ENCODE assay signal across 10 cellular contexts in the genomic region with DNA sequence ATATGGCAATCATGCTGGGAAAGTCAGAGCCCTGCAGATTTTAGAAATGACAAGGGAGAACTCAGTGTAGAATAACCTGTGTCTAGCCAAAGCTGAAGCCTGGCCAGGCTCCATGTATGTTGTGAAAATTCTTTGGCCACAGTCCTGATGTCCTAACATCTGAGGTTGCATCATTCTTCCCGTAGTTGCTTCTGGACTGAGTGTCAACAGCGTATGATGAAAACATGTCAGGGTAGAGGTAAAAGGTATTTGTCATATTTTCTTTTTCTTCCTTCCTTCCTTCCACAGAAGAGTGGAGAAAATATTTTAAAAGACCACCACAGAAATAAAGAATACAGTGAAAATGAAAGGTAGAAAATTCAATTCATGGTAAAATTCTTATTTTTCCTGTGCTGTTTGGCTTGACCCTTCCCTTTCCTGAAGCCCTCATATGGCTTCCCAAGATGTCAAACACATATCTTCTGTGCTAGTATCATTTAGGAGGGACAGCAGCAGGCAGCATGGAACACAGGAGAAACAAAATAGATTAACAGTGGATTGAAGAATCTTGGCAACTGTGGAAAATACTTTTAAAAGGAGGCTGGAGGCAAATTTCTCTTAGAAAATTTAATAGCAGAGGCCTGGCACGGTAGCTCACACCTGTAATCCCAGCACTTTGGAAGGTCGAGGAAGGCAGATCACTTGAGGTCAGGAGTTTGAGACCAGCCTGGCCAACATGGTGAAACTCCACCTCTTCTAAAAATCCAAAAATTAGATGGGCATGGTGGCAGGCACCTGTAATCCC. TPM values are rescaled to one million over a fixed set of nuclear protein-coding genes. Genes with fewer than 3 reads are reported as not detected.
DNase-seq lines count a peak whose midpoint lies in the region; ATAC-seq and TF ChIP-seq lines count a peak whose summit lies in the region.
"Had no signal": no experiment of that assay in that cellular context is flagged by ENCODE, and none has a peak within 500 bp of the region (broad histone marks: within the 10 kb centered on the region; RNA-seq: fewer than 3 reads in every experiment).

No MANE protein-coding gene starts in this region.

- DNase-seq in H4 (ENCODE audit: low spot score) (peak; percentile 77), WTC11 (ENCODE audit: low spot score) (no peak), left ventricle myocardium inferior (peak; percentile 72), spleen (no peak), DMS79 (lab: John Stamatoyannopoulos, UW) (no peak), inferior parietal cortex (ENCODE audit: extremely low spot score) (no peak), NCI-H1436 treated with DMSO at 0.1 percent for 48 hours (lab: John Stamatoyannopoulos, UW) (no peak)
- DNase-seq: effector CD8-positive, alpha-beta T cell had no signal

- CTCF ChIA-PET in WTC11 (lab: Charles Lee): no interaction called here

- no peak for TF ChIP-seq POLR2A in spleen (IDR thresholded peaks at IDR 0.05)

- no peak for TF ChIP-seq CTCF in WTC11 (IDR thresholded peaks at IDR 0.05)
- TF ChIP-seq CTCF in left ventricle myocardium inferior (IDR thresholded peaks at IDR 0.05; ENCODE audit: borderline replicate concordance): no peak
- TF ChIP-seq CTCF in spleen (IDR thresholded peaks at IDR 0.05 in 8 of 11, conservative IDR thresholded peaks at IDR 0.05 in 3 of 11): no peak

- peak overlapping the region; percentile 81 for H3K27ac ChIP-seq in left ventricle myocardium inferior (replicated peaks)
- H3K27ac ChIP-seq in spleen: peak overlapping the region in 7 of 8 donors; percentile 30 to 90 (median 79)

- no peaks in the 10 kb centered on the region for H3K27me3 Mint-ChIP-seq in WTC11 (ENCODE audit: low read depth)

- no peak overlapping the region for H3K27ac Mint-ChIP-seq in WTC11

- H3K27me3 ChIP-seq in left ventricle myocardium inferior (ENCODE audit: low read depth) (no peaks in the 10 kb centered on the region), spleen (replicated peaks in 1 of 7) (no peaks in the 10 kb centered on the region)

- H3K36me3 ChIP-seq in left ventricle myocardium inferior (no peaks in the 10 kb centered on the region), spleen (no peaks in the 10 kb centered on the region)

- no peaks in the 10 kb centered on the region for H3K4me1 Mint-ChIP-seq in WTC11

- H3K36me3 Mint-ChIP-seq in WTC11: no peaks in the 10 kb centered on the region

- no peak overlapping the region for H3K4me3 ChIP-seq in left ventricle myocardium inferior
- peak overlapping the region in 1 of 8 donors; percentile 44 for H3K4me3 ChIP-seq in spleen

- ATAC-seq in WTC11: no peak
- no peak for ATAC-seq in HG03565 (IDR thresholded peaks at IDR 0.05; ENCODE audit: unreplicated experiment)

- POLR2A ChIA-PET in WTC11 (lab: Charles Lee): interaction anchor here (0.6 kb wide), 1 partner anchor 487 kb away, joined by 4 read pairs; no protein-coding TSS in a partner anchor

- intact Hi-C loops in left ventricle myocardium inferior (cut with micrococcal nuclease): no loop called here
- intact Hi-C loops in spleen (cut with DNase I; ENCODE audit: low total_unique reads): no loop called here

- 56 to 75% (median 70%) methylated on average over 4 of the region's 4 CpGs for WGBS in spleen, 5 donors

- H3K4me3 Mint-ChIP-seq in WTC11: no peak overlapping the region
- H3K4me3 Mint-ChIP-seq: neural crest cell had no signal

- H3K9me3 ChIP-seq in left ventricle myocardium inferior (replicated peaks) (no peaks in the 10 kb centered on the region), spleen (no peaks in the 10 kb centered on the region)

- H3K4me1 ChIP-seq in left ventricle myocardium inferior: peaks cover 27% of the 10 kb centered on the region
- peaks cover 0 to 10% (median 3%) of the 10 kb centered on the region in 6 donors for H3K4me1 ChIP-seq in spleen

- no peaks in the 10 kb centered on the region for H3K9me3 Mint-ChIP-seq in WTC11
- H3K9me3 Mint-ChIP-seq: neural crest cell had no signal

TF ChIP-seq in WTC11, 78 proteins besides CTCF, POLR2A, EP300 and RAD21:
- no peak for TF ChIP-seq OVOL2 (CRISPR knock-in tag; IDR thresholded peaks at IDR 0.05; ENCODE audit: borderline replicate concordance)
- TF ChIP-seq GABPB1 (CRISPR knock-in tag; IDR thresholded peaks at IDR 0.05): peak; percentile 99
- TF ChIP-seq ELF4 (CRISPR knock-in tag; IDR thresholded peaks at IDR 0.05; ENCODE audit: low read depth): no peak

RNA-seq across cellular contexts. Expression of a gene that starts 18.9 kb away (rescaled TPM):
- total RNA-seq in H4 (2014; rRNA removed; shearing (Covaris generic)): 27.8 and 37.6 TPM in 2 replicates
- total RNA-seq in WTC11 (2021): 25.4 to 27.5 TPM (median 25.9 TPM) in 3 replicates
- total RNA-seq in left ventricle myocardium inferior: 8.9 TPM
- 10 to 100 TPM; 30.1 to 44.1 (median 34.3) TPM for total RNA-seq in spleen
- polyA plus RNA-seq in spleen: 10 to 100 TPM; 10.3 to 21.5 (median 14.0) TPM

Comparison
In these comparisons a context has a peak if more than half of its experiments do, and no peak if none do; other contexts are left out.
1. DNase-seq: peak in H4 (single experiment) and left ventricle myocardium inferior (single experiment); none in WTC11 (single experiment), spleen (single experiment), DMS79 (single experiment), inferior parietal cortex (single experiment) and NCI-H1436 treated with DMSO at 0.1 percent for 48 hours (single experiment).